In the genomic region with DNA sequence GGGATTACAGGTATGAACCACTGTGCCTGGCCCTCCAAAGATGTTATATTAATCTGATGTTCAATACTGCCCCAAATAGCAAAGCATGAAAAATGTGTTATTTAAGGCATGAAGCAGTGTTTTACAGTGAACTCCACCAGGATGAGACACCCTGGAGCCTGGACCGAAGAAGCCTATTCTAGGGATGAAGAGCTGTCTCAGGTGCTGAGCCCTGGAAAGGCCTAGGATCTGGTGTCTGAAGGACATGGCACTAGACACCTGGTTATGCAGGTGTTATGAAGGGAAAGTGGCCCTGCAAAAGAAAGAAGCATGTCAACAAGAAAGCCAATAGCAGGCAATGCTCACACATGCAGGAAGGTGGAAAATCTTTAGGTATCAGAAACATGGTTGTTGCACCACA, we compare ENCODE assay signal across 6 cellular contexts.
"Had no signal": no experiment of that assay in that cellular context is flagged by ENCODE, and none has a peak within 500 bp of the region (broad histone marks: within the 10 kb centered on the region; RNA-seq: fewer than 3 reads in every experiment).

No MANE protein-coding gene starts in this region.

- H3K36me3 ChIP-seq: HAP-1 had no signal

- H3K9me3 ChIP-seq: HAP-1 had no signal

- DNase-seq: GOT3, H7, KG1 had no signal

- ATAC-seq: HCT116, K562 had no signal

- H3K4me3 ChIP-seq: HAP-1, K562 had no signal

- H3K4me1 ChIP-seq: HAP-1 had no signal
